ENCODE assay signal across 16 cellular contexts in genomic region chr1:154742586-154742985, GRCh38.
DNase-seq lines count a peak whose midpoint lies in the region; ATAC-seq, FAIRE-seq and TF ChIP-seq lines count a peak whose summit lies in the region.
"Had no signal": no experiment of that assay in that cellular context is flagged by ENCODE, and none has a peak within 500 bp of the region (broad histone marks: within the 10 kb centered on the region; RNA-seq: fewer than 3 reads in every experiment).

No MANE protein-coding gene starts in this region.

- TF ChIP-seq CTCF in right atrium auricular region (IDR thresholded peaks at IDR 0.05) (no peak), H1 (IDR thresholded peaks at IDR 0.05; ENCODE audit: control extremely low read depth in 1 of 3, insufficient read depth in 1 of 3, low read depth in 1 of 3, low read length in 3 of 3) (no peak)

- H4K8ac ChIP-seq in H1 (ENCODE audit: extremely low read depth, insufficient read depth, low read length), result no peak overlapping the region

- CTCF ChIA-PET in H1 (lab: Charles Lee; ENCODE audit: partially characterized antibody), result interaction anchor here (0.8 to 3.9 kb wide), 28 partner anchors 9 to 343 kb away, joined by 3 to 19 read pairs (median 5); no protein-coding TSS in a partner anchor

- no peak overlapping the region for H3K18ac ChIP-seq in H1 (ENCODE audit: extremely low read depth, low read length)

- no peak overlapping the region for H2BK5ac ChIP-seq in H1 (ENCODE audit: low read depth, low read length)

- H3K27me3 ChIP-seq in right atrium auricular region (no peaks in the 10 kb centered on the region), H1 (replicated peaks in 1 of 4; ENCODE audit: control insufficient read depth in 3 of 4, extremely low read depth in 1 of 4, insufficient read depth in 3 of 4, low read length in 3 of 4) (no peaks in the 10 kb centered on the region)

- 0 out of 2 replicates have a peak overlapping the region, but pooled peaks have one; percentile 28 for H2BK12ac ChIP-seq in H1 (ENCODE audit: low read depth, low read length)

- no peak overlapping the region for H4K5ac ChIP-seq in H1 (ENCODE audit: insufficient read length, low read depth, low read length)

- H4K20me1 ChIP-seq in H1 (replicated peaks in 1 of 2; ENCODE audit: control insufficient read depth in 1 of 2, insufficient read depth in 2 of 2, low read length in 2 of 2), result no peaks in the 10 kb centered on the region

- no peaks in the 10 kb centered on the region for H3K36me3 ChIP-seq in right atrium auricular region
- H3K36me3 ChIP-seq in H1 (ENCODE audit: control insufficient read depth in 2 of 4, insufficient read depth in 4 of 4, low read length in 3 of 4), result no peaks in the 10 kb centered on the region

- peak overlapping the region; percentile 90 for H2BK15ac ChIP-seq in H1 (ENCODE audit: low read length)

- no peak overlapping the region for H3K9ac ChIP-seq in H1 (replicated peaks in 1 of 4; ENCODE audit: extremely low read depth in 1 of 4, low read depth in 3 of 4, low read length in 3 of 4)

- H3K27ac ChIP-seq in right atrium auricular region (peak overlapping the region in 1 of 2 donors; percentile 55), H1 (ENCODE audit: low read depth, low read length) (no peak overlapping the region)
- H3K27ac ChIP-seq: HL-60 had no signal

- H2BK120ac ChIP-seq in H1 (replicated peaks; ENCODE audit: low read depth, low read length), result no peak overlapping the region

- H3K56ac ChIP-seq in H1 (replicated peaks; ENCODE audit: insufficient read length, low read depth, low read length), result no peak overlapping the region

- no peak for TF ChIP-seq POLR2A in H1 (IDR thresholded peaks at IDR 0.05; ENCODE audit: control extremely low read depth in 1 of 2, low read depth in 2 of 2, low read length in 2 of 2)

- 0 out of 2 replicates have a peak overlapping the region, but pooled peaks have one; percentile 32 for H2AK5ac ChIP-seq in H1 (ENCODE audit: low read depth, low read length)

- no peaks in the 10 kb centered on the region for H3K23me2 ChIP-seq in H1 (ENCODE audit: low read depth, low read length)

- peak overlapping the region; percentile 48 for H4K91ac ChIP-seq in H1 (replicated peaks; ENCODE audit: insufficient read length, low read length)

- POLR2A ChIA-PET in H1 (lab: Charles Lee; ENCODE audit: partially characterized antibody), result interaction anchor here (1.5 kb wide), 1 partner anchor 8 kb away, joined by 6 read pairs; no protein-coding TSS in a partner anchor

- FAIRE-seq in H1 (lab: Jason Lieb, UNC), result no peak
- FAIRE-seq: HTR-8/SVneo had no signal

- peak; percentile 36 for ATAC-seq in Right ventricle myocardium superior (ENCODE audit: poor library complexity)
- ATAC-seq in GM19467 (IDR thresholded peaks at IDR 0.05; ENCODE audit: unreplicated experiment), result no peak

- H3K4me1 ChIP-seq in right atrium auricular region (peaks cover 0 to 25% of the 10 kb centered on the region in 2 donors), H1 (replicated peaks in 1 of 4; ENCODE audit: control insufficient read depth in 3 of 4, insufficient read depth in 4 of 4, low read length in 3 of 4) (peaks cover 0 to 20% (median 12%) of the 10 kb centered on the region in 4 experiments; a peak in 6 of 7 replicates)

- intact Hi-C loops in Right ventricle myocardium superior (cut with DNase I), result no loop called here

- no peak overlapping the region for H3K4me2 ChIP-seq in H1 (ENCODE audit: insufficient read depth in 1 of 2, low read depth in 2 of 2, low read length in 2 of 2)

- 93% methylated on average over 11 of the region's 11 CpGs; no CpG with 5 or more reads in 1 of the 2 experiments for WGBS in H1 (ENCODE audit: extremely low coverage in 1 of 2, insufficient coverage in 1 of 2, insufficient read length in 1 of 2, insufficient replicate concordance in 2 of 2, low coverage in 1 of 2, low lambda C conversion rate in 2 of 2, missing lambda C conversion rate in 1 of 2), 2 experiments

- DNase-seq in Right ventricle myocardium superior (no peak), right atrium auricular region (ENCODE audit: low spot score) (no peak), H1 (ENCODE audit: low read depth in 1 of 2, low spot score in 2 of 2) (no peak), mesenteric fat pad (ENCODE audit: low spot score) (peak; percentile 72), HuH-7 (ENCODE audit: low spot score) (no peak), NCI-H2107 (lab: John Stamatoyannopoulos, UW) (no peak)
- DNase-seq: C1 segment of cervical spinal cord, DMS79 treated with DMSO at 0.1 percent for 48 hours, HCEC 1CT, NCI-H2081, NCI-H2227 treated with DMSO at 0.1 percent for 48 hours, NCI-H69, SIG-M5 had no signal

- no peaks in the 10 kb centered on the region for H3K79me1 ChIP-seq in H1 (ENCODE audit: low read depth, low read length)

- no peak overlapping the region for H2BK20ac ChIP-seq in H1 (ENCODE audit: low read length)

- H2AFZ ChIP-seq in H1 (ENCODE audit: low read length), result no peak overlapping the region

- H3K14ac ChIP-seq in H1 (ENCODE audit: insufficient read length), result no peak overlapping the region

- H3K79me2 ChIP-seq in H1 (ENCODE audit: control insufficient read depth in 1 of 2, insufficient read depth in 2 of 2, low read length in 2 of 2), result no peaks in the 10 kb centered on the region

- H3K4me3 ChIP-seq in right atrium auricular region (no peak overlapping the region), H1 (ENCODE audit: extremely low read depth in 1 of 4, insufficient read depth in 2 of 4, low read depth in 3 of 4, low read length in 4 of 4) (no peak overlapping the region)

- no peak for TF ChIP-seq RAD21 in H1 (IDR thresholded peaks at IDR 0.05 in 1 of 2, conservative IDR thresholded peaks at IDR 0.05 in 1 of 2; ENCODE audit: low read depth in 2 of 2, low read length in 2 of 2)

- H3K23ac ChIP-seq in H1 (ENCODE audit: insufficient read length), result no peak overlapping the region

- no peak for TF ChIP-seq EP300 in H1 (IDR thresholded peaks at IDR 0.05; ENCODE audit: borderline replicate concordance in 1 of 2, low read depth in 2 of 2, low read length in 2 of 2)

- H3K4ac ChIP-seq in H1 (replicated peaks; ENCODE audit: insufficient read length, low read depth, low read length), result no peak overlapping the region

- H3K9me3 ChIP-seq in right atrium auricular region (no peaks in the 10 kb centered on the region), H1 (ENCODE audit: insufficient read depth in 2 of 2, low read depth in 1 of 2, low read length in 1 of 2) (peaks cover 4 to 8% of the 10 kb centered on the region in 2 experiments; a peak in 3 of 4 replicates)

TF ChIP-seq in H1, 55 proteins besides CTCF, POLR2A, EP300 and RAD21:
- TF ChIP-seq, protein P1, sequence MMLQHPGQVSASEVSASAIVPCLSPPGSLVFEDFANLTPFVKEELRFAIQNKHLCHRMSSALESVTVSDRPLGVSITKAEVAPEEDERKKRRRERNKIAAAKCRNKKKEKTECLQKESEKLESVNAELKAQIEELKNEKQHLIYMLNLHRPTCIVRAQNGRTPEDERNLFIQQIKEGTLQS (IDR thresholded peaks at IDR 0.05; ENCODE audit: insufficient read depth, low read depth, low read length), result no peak
- no peak for TF ChIP-seq KDM5A (IDR thresholded peaks at IDR 0.05; ENCODE audit: low read length)
- TF ChIP-seq PHF8 (conservative IDR thresholded peaks at IDR 0.05; ENCODE audit: low read depth, low read length), result no peak
- TF ChIP-seq BCL11A (IDR thresholded peaks at IDR 0.05; ENCODE audit: low read depth in 2 of 2, low read length in 2 of 2), result no peak
- TF ChIP-seq JUND (IDR thresholded peaks at IDR 0.05; ENCODE audit: low read length), result no peak
- TF ChIP-seq CHD2 (IDR thresholded peaks at IDR 0.05; ENCODE audit: low read length), result no peak
